In the genomic region with DNA sequence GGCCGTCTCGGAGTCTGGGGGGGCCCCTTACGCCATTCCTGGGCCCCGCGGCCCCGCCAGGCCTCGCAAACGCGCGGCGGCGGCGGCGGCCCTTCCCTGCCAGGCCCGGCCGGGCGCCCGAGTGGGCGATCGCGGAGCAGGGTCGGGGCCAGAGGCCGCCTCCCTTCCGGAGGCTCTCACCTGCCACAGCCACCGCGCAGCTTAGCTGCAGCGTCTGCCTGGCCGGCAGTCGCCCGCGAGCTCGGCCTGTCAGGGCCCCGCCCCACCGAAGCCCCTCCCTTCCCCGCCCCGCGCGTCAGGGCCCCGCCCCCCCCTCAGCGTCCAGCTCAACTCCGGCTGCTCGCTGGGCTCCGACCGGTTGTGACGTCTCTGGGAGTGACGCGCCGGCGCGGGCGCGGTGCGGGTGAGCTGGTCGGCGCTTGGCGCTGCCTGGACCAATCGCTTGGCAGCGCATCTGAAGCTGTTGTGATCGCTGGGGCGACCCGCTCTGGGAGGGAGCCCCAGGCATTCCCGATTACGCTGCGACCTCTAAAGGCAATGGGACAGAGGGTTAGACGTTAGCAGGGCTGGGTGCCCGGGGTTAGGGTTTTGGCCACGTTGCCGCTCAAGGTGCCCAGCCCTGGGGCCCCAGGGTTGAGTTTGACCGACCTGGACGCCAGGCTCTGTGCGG, we compare ENCODE assay signal across 8 cellular contexts. TPM values are rescaled to one million over a fixed set of nuclear protein-coding genes. Genes with fewer than 3 reads are reported as not detected.
DNase-seq lines count a peak whose midpoint lies in the region; ATAC-seq, FAIRE-seq and TF ChIP-seq lines count a peak whose summit lies in the region.

A gene with protein sequence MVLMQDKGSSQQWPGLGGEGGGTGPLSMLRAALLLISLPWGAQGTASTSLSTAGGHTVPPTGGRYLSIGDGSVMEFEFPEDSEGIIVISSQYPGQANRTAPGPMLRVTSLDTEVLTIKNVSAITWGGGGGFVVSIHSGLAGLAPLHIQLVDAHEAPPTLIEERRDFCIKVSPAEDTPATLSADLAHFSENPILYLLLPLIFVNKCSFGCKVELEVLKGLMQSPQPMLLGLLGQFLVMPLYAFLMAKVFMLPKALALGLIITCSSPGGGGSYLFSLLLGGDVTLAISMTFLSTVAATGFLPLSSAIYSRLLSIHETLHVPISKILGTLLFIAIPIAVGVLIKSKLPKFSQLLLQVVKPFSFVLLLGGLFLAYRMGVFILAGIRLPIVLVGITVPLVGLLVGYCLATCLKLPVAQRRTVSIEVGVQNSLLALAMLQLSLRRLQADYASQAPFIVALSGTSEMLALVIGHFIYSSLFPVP (minus strand): TSS at position 216 of the 670 bp plus-strand sequence. CDS start 1,689 bp downstream, outside the sequence.

- H3K27me3 ChIP-seq in ovary (no peaks in the 10 kb centered on the region), thymus (ENCODE audit: control insufficient read depth, insufficient read depth) (no peaks in the 10 kb centered on the region)

- no peak for TF ChIP-seq EP300 in ovary (IDR thresholded peaks at IDR 0.05)

- H3K27me3 Mint-ChIP-seq in activated naive CD8-positive, alpha-beta T cell treated with anti-CD3 and anti-CD28 coated beads, Interleukin-2, amount 50 U/mL, for 24 hours = no peaks in the 10 kb centered on the region

- peak; percentile 85 for DNase-seq in GM12891 (ENCODE audit: insufficient read length, low spot score)
- peak; percentile 94 for DNase-seq in NCI-H1436 (lab: John Stamatoyannopoulos, UW)
- DNase-seq in SW480 (ENCODE audit: low spot score) = peak; percentile 92
- DNase-seq in activated naive CD8-positive, alpha-beta T cell treated with anti-CD3 and anti-CD28 coated beads, Interleukin-2, amount 50 U/mL, for 24 hours = peak; percentile 87
- peak; percentile 95 for DNase-seq in Right ventricle myocardium superior
- peak; percentile 90 to 94 (median 93) for DNase-seq in ovary

- H3K9me3 ChIP-seq in ovary (no peaks in the 10 kb centered on the region), thymus (ENCODE audit: control insufficient read depth) (no peaks in the 10 kb centered on the region)

- no peaks in the 10 kb centered on the region for H3K4me1 ChIP-seq in ovary (ENCODE audit: insufficient read depth)
- peaks cover 5% of the 10 kb centered on the region for H3K4me1 ChIP-seq in thymus (ENCODE audit: control insufficient read depth, insufficient read depth, low read length)

- intact Hi-C loops in Right ventricle myocardium superior (cut with DNase I) = no loop called here
- intact Hi-C loops in ovary (cut with DNase I) = no loop called here

- H3K9me3 Mint-ChIP-seq in activated naive CD8-positive, alpha-beta T cell treated with anti-CD3 and anti-CD28 coated beads, Interleukin-2, amount 50 U/mL, for 24 hours = no peaks in the 10 kb centered on the region

- peak within 1 kb of the TSS; percentile 88 for H3K4me3 Mint-ChIP-seq in activated naive CD8-positive, alpha-beta T cell treated with anti-CD3 and anti-CD28 coated beads, Interleukin-2, amount 50 U/mL, for 24 hours

- peaks cover 9% of the 10 kb centered on the region for H3K4me1 Mint-ChIP-seq in activated naive CD8-positive, alpha-beta T cell treated with anti-CD3 and anti-CD28 coated beads, Interleukin-2, amount 50 U/mL, for 24 hours

- peaks cover 4% of the 10 kb centered on the region for H3K36me3 Mint-ChIP-seq in activated naive CD8-positive, alpha-beta T cell treated with anti-CD3 and anti-CD28 coated beads, Interleukin-2, amount 50 U/mL, for 24 hours (ENCODE audit: low read depth)

- peak; percentile 100 for FAIRE-seq in GM12891 (lab: Jason Lieb, UNC)

- TF ChIP-seq CTCF in ovary (IDR thresholded peaks at IDR 0.05) = no peak

- 28 to 37% (median 29%) methylated on average over 47 to 71 of the region's 71 CpGs for WGBS in ovary, 3 donors
- under 1% methylated on average over 65 of the region's 71 CpGs for WGBS in thymus

- H3K4me3 ChIP-seq in ovary (peak within 1 kb of the TSS; percentile 56), thymus (ENCODE audit: low read length) (peak within 1 kb of the TSS; percentile 67)

- TF ChIP-seq POLR2A in GM12891 (IDR thresholded peaks at IDR 0.05; ENCODE audit: low read depth, low read length) (peak; percentile 85), ovary (IDR thresholded peaks at IDR 0.05) (peak; percentile 78)

- H3K27ac Mint-ChIP-seq in activated naive CD8-positive, alpha-beta T cell treated with anti-CD3 and anti-CD28 coated beads, Interleukin-2, amount 50 U/mL, for 24 hours = peak within 1 kb of the TSS; percentile 87

- ATAC-seq in HG02840 (IDR thresholded peaks at IDR 0.05; ENCODE audit: low FRiP score, unreplicated experiment) (peak; percentile 71), Right ventricle myocardium superior (ENCODE audit: poor library complexity) (peak; percentile 90)
- peak; percentile 90 for ATAC-seq in activated naive CD8-positive, alpha-beta T cell treated with anti-CD3 and anti-CD28 coated beads, Interleukin-2, amount 50 U/mL, for 24 hours

- H3K27ac ChIP-seq in ovary = peak within 1 kb of the TSS; percentile 85 to 93
- H3K27ac ChIP-seq in thymus (ENCODE audit: low read depth) = peak within 1 kb of the TSS; percentile 94

- H3K36me3 ChIP-seq in ovary (no peaks in the 10 kb centered on the region), thymus (ENCODE audit: control insufficient read depth, insufficient read depth) (peaks cover 12% of the 10 kb centered on the region)

TF ChIP-seq in GM12891, 5 proteins besides CTCF, POLR2A, EP300 and RAD21:
- TF ChIP-seq PAX5 (IDR thresholded peaks at IDR 0.05; ENCODE audit: insufficient read depth, low read length, severe bottlenecking) = no peak
- peak; percentile 82 for TF ChIP-seq TAF1 (IDR thresholded peaks at IDR 0.05; ENCODE audit: low read depth, low read length)
- TF ChIP-seq POLR2AphosphoS5 (IDR thresholded peaks at IDR 0.05; ENCODE audit: low read depth, low read length) = peak; percentile 83

RNA-seq across cellular contexts. Expression of the gene that starts here (rescaled TPM):
- polyA plus RNA-seq in GM12891 (2012; ENCODE audit: low read depth, missing spikeins) = 10.0 TPM
- total RNA-seq in Right ventricle myocardium superior (11.1 TPM), ovary (10 to 100 TPM; 19.6 to 49.8 (median 42.3) TPM)
- polyA plus RNA-seq in ovary (10 to 100 TPM in 1 of 2 donors, 1 to 10 TPM in 1; 5.5 to 35.1 TPM), thymus (21.6 TPM)

Comparison
In these comparisons a context has a peak if more than half of its experiments do, and no peak if none do; other contexts are left out.
1. Peak in every context shown above with its lines: DNase-seq, ATAC-seq, H3K4me3 ChIP-seq and H3K27ac ChIP-seq.